Comparison of ENCODE assay signal across 8 cellular contexts in genomic region chr2:225668606-225669266, GRCh38.
DNase-seq lines count a peak whose midpoint lies in the region; ATAC-seq, FAIRE-seq and TF ChIP-seq lines count a peak whose summit lies in the region.

No MANE protein-coding gene starts in this region.

- no peaks in the 10 kb centered on the region for H3K9me3 ChIP-seq in kidney (ENCODE audit: control insufficient read depth in 1 of 2, low read length in 2 of 2)
- H3K9me3 ChIP-seq in tibial nerve = no peaks in the 10 kb centered on the region

- H3K4me1 ChIP-seq in kidney (ENCODE audit: control insufficient read depth in 1 of 2, insufficient read depth in 1 of 2, low read depth in 1 of 2, low read length in 2 of 2) (no peaks in the 10 kb centered on the region), tibial nerve (peaks cover 0 to 7% (median 0%) of the 10 kb centered on the region in 4 donors)

- H3K27ac ChIP-seq in kidney (ENCODE audit: low read depth in 2 of 2, low read length in 2 of 2) = no peak overlapping the region
- no peak overlapping the region for H3K27ac ChIP-seq in tibial nerve

- ATAC-seq in GM21381 (IDR thresholded peaks at IDR 0.05; ENCODE audit: unreplicated experiment) (peak; percentile 94), HG03521 (IDR thresholded peaks at IDR 0.05; ENCODE audit: unreplicated experiment) (peak; percentile 94)

- intact Hi-C loops in kidney (cut with DNase I) = loop anchor here (10.0 kb wide), 1 partner anchor 544 kb away; no protein-coding TSS in a partner anchor

- no peak overlapping the region for H3K4me3 ChIP-seq in kidney (ENCODE audit: low read length in 2 of 2)
- no peak overlapping the region for H3K4me3 ChIP-seq in tibial nerve

- TF ChIP-seq EP300 in tibial nerve (IDR thresholded peaks at IDR 0.05) = no peak

- no peaks in the 10 kb centered on the region for H3K9me3 Mint-ChIP-seq in brain

- no peak for TF ChIP-seq POLR2A in tibial nerve (IDR thresholded peaks at IDR 0.05)

- H3K9ac ChIP-seq in kidney (ENCODE audit: low read length in 2 of 2) = no peak overlapping the region

- H3K36me3 Mint-ChIP-seq in brain = no peaks in the 10 kb centered on the region

- no peaks in the 10 kb centered on the region for H3K36me3 ChIP-seq in kidney (ENCODE audit: control insufficient read depth in 1 of 2, insufficient read depth in 2 of 2, low read length in 2 of 2)
- H3K36me3 ChIP-seq in tibial nerve = no peaks in the 10 kb centered on the region

- TF ChIP-seq CTCF in brain (conservative IDR thresholded peaks at IDR 0.05) (peak; percentile 79 to 83), kidney (IDR thresholded peaks at IDR 0.05; ENCODE audit: borderline replicate concordance, extremely low read depth, insufficient read depth) (peak; percentile 61), tibial nerve (IDR thresholded peaks at IDR 0.05) (peak; percentile 54 to 69 (median 63))

- FAIRE-seq in kidney (lab: Jason Lieb, UNC) = peak; percentile 62

- no peak overlapping the region for H3K4me3 Mint-ChIP-seq in brain

- no peaks in the 10 kb centered on the region for H3K27me3 ChIP-seq in tibial nerve

- peaks cover 18% of the 10 kb centered on the region for H3K4me1 Mint-ChIP-seq in brain

- H3K27me3 Mint-ChIP-seq in brain = no peaks in the 10 kb centered on the region

- 36 to 43% methylated on average over 2 of the region's 2 CpGs for WGBS in tibial nerve, 2 donors

- DNase-seq in activated gamma-delta T cell treated with Interleukin-2 at 50 U/mL for 16 hours (peak; percentile 5), activated gamma-delta T cell (lab: John Stamatoyannopoulos, UW) (no peak), NCI-H69 (lab: John Stamatoyannopoulos, UW) (peak; percentile 85), kidney (no peak), tibial nerve (ENCODE audit: low spot score in 2 of 2) (peak in 1 of 2 donors; percentile 56)

- peak overlapping the region in 1 of 5 experiments; percentile 48 for H3K27ac Mint-ChIP-seq in brain

Comparison
In these comparisons a context has a peak if more than half of its experiments do, and no peak if none do; other contexts are left out.
1. DNase-seq: peak in activated gamma-delta T cell treated with Interleukin-2 at 50 U/mL for 16 hours (single experiment) and NCI-H69 (single experiment); none in activated gamma-delta T cell (single experiment) and kidney (single experiment).
2. Peak in every context shown above with its lines, with median percentiles within 50 percentile points of each other: CTCF ChIP-seq.